In genomic region chr2:154264024-154264423, GRCh38 we compare ENCODE assay signal across 26 cellular contexts.
"Had no signal": no experiment of that assay in that cellular context is flagged by ENCODE, and none has a peak within 500 bp of the region (broad histone marks: within the 10 kb centered on the region; RNA-seq: fewer than 3 reads in every experiment).

No MANE protein-coding gene starts in this region.

- H3K9me3 Mint-ChIP-seq: activated B cell treated with CpG ODN at 0.5 μM for 24 hours; activated CD4-positive, alpha-beta memory T cell treated with anti-CD3 and anti-CD28 coated beads for 36 hours; activated naive CD4-positive, alpha-beta T cell treated with anti-CD3 and anti-CD28 coated beads, Interleukin-2, amount 50 U/mL, for 72 hours; activated T-helper 1 cell treated with anti-CD3 and anti-CD28 coated beads, Interleukin-12 subunit alpha, Interleukin-12 subunit beta, Interleukin-2, Interleukin-4 antibody, amounts not matched to agents 30 ng/mL and 10 ng/mL and 1 ng/mL, durations not matched to agents 14 hours and 24 hours and 36 hours; memory B cell had no signal

- H3K36me3 ChIP-seq: adrenal gland, left ventricle myocardium inferior, right atrium auricular region, thyroid gland, uterus had no signal

- H3K27me3 ChIP-seq: adrenal gland, right atrium auricular region, thyroid gland, uterus had no signal

- H3K36me3 Mint-ChIP-seq: activated CD4-positive, alpha-beta memory T cell treated with anti-CD3 and anti-CD28 coated beads for 36 hours; activated naive CD4-positive, alpha-beta T cell treated with anti-CD3 and anti-CD28 coated beads, Interleukin-2, amount 50 U/mL, for 72 hours; memory B cell; naive B cell had no signal

- H3K27ac Mint-ChIP-seq: activated B cell treated with CpG ODN at 0.5 μM for 24 hours; activated CD4-positive, alpha-beta memory T cell treated with anti-CD3 and anti-CD28 coated beads for 36 hours; activated naive CD4-positive, alpha-beta T cell treated with anti-CD3 and anti-CD28 coated beads, Interleukin-2, amount 50 U/mL, for 72 hours; activated T-helper 1 cell treated with anti-CD3 and anti-CD28 coated beads, Interleukin-12 subunit alpha, Interleukin-12 subunit beta, Interleukin-2, Interleukin-4 antibody, amounts not matched to agents 30 ng/mL and 10 ng/mL and 1 ng/mL, durations not matched to agents 14 hours and 24 hours and 36 hours; memory B cell; naive B cell; progenitor cell of endocrine pancreas had no signal

- H3K4me1 Mint-ChIP-seq: activated B cell treated with CpG ODN at 0.5 μM for 24 hours, memory B cell, naive B cell, neural crest cell had no signal

- H3K4me3 Mint-ChIP-seq: activated B cell treated with CpG ODN at 0.5 μM for 24 hours; activated CD4-positive, alpha-beta memory T cell treated with anti-CD3 and anti-CD28 coated beads for 36 hours; activated T-helper 1 cell treated with anti-CD3 and anti-CD28 coated beads, Interleukin-12 subunit alpha, Interleukin-12 subunit beta, Interleukin-2, Interleukin-4 antibody, amounts not matched to agents 30 ng/mL and 10 ng/mL and 1 ng/mL, durations not matched to agents 14 hours and 24 hours and 36 hours; memory B cell; naive B cell; neural crest cell had no signal

- ATAC-seq: activated naive CD4-positive, alpha-beta T cell treated with anti-CD3 and anti-CD28 coated beads, Interleukin-2, amount 50 U/mL, for 72 hours; mucosa of descending colon had no signal

- FAIRE-seq: astrocyte had no signal

- H3K27me3 Mint-ChIP-seq: activated B cell treated with CpG ODN at 0.5 μM for 24 hours; activated CD4-positive, alpha-beta memory T cell treated with anti-CD3 and anti-CD28 coated beads for 36 hours; memory B cell; naive B cell; progenitor cell of endocrine pancreas had no signal

- H3K4me3 ChIP-seq: adrenal gland, left ventricle myocardium inferior, right atrium auricular region, thyroid gland, uterus had no signal

- DNase-seq: activated B cell treated with CpG ODN at 0.5 μM for 24 hours; activated CD4-positive, alpha-beta memory T cell treated with anti-CD3 and anti-CD28 coated beads for 36 hours; activated CD4-positive, alpha-beta T cell treated with anti-CD3 and anti-CD28 coated beads for 4 hours; activated gamma-delta T cell treated with Interleukin-2 at 50 U/mL for 16 hours; activated T-cell treated with anti-CD3 and anti-CD28 coated beads for 4 hours; adrenal gland; effector CD4-positive, alpha-beta T cell; foreskin melanocyte; glutamatergic neuron; hypothalamus; islet precursor cell; left ventricle myocardium inferior; mucosa of descending colon; naive B cell; stimulated activated CD4-positive, alpha-beta T cell treated with anti-CD3 and anti-CD28 coated beads, Interleukin-2, amount 100 ng/mL, for 24 hours; stimulated activated naive CD4-positive, alpha-beta T cell treated with Interleukin-2 at 50 U/mL for 16 hours; T-helper 9 cell; thyroid gland; uterus had no signal
